ENCODE assay signal across 36 cellular contexts in genomic region chr21:27023186-27023585, GRCh38. TPM values are rescaled to one million over a fixed set of nuclear protein-coding genes. Genes with fewer than 3 reads are reported as not detected.
"Had no signal": no experiment of that assay in that cellular context is flagged by ENCODE, and none has a peak within 500 bp of the region (broad histone marks: within the 10 kb centered on the region; RNA-seq: fewer than 3 reads in every experiment).

No MANE protein-coding gene starts in this region.

- H3K27me3 ChIP-seq: breast epithelium, colonic mucosa, esophagus squamous epithelium, right atrium auricular region, tibial artery had no signal

- H3K4me3 ChIP-seq: breast epithelium, colonic mucosa, esophagus squamous epithelium, right atrium auricular region, skin epidermis, tibial artery had no signal

- DNase-seq: activated CD4-positive, alpha-beta memory T cell treated with anti-CD3 and anti-CD28 coated beads for 36 hours; activated CD4-positive, alpha-beta T cell treated with anti-CD3 and anti-CD28 coated beads for 4 hours; activated CD8-positive, alpha-beta memory T cell treated with anti-CD3 and anti-CD28 coated beads, Interleukin-2, amount 50 U/mL, for 4 hours; activated gamma-delta T cell; activated naive CD4-positive, alpha-beta T cell treated with anti-CD3 and anti-CD28 coated beads, Interleukin-2, amount 10 ng/mL, durations not matched to agents 7 days and 5 days; activated naive CD8-positive, alpha-beta T cell treated with anti-CD3 and anti-CD28 coated beads, Interleukin-2, amount 10 ng/mL, durations not matched to agents 7 days and 5 days; activated T-cell treated with anti-CD3 and anti-CD28 coated beads, Interleukin-2, amount 50 U/mL, for 1 hour; amygdala; colonic mucosa; effector CD8-positive, alpha-beta T cell; esophagus squamous epithelium; foreskin fibroblast; head of caudate nucleus; hippocampal formation; left colon; mammary epithelial cell; midbrain; naive thymus-derived CD8-positive, alpha-beta T cell; nucleus accumbens; stimulated activated CD4-positive, alpha-beta T cell treated with anti-CD3 and anti-CD28 coated beads, Interleukin-12 subunit alpha, Interleukin-12 subunit beta, amount 100 ng/mL, for 4 hours; stimulated activated CD4-positive, alpha-beta T cell treated with anti-CD3 and anti-CD28 coated beads, Interleukin-4, amount 100 ng/mL, for 4 hours; stimulated activated CD8-positive, alpha-beta memory T cell treated with anti-CD3 and anti-CD28 coated beads, Interleukin-4, amount 100 ng/mL, for 48 hours; stimulated activated naive CD8-positive, alpha-beta T cell treated with anti-CD3 and anti-CD28 coated beads, Interleukin-15, amount 100 ng/mL, for 72 hours; T-helper 1 cell; tibial artery had no signal

- H3K36me3 Mint-ChIP-seq: activated CD4-positive, alpha-beta memory T cell treated with anti-CD3 and anti-CD28 coated beads for 36 hours; activated naive CD4-positive, alpha-beta T cell treated with anti-CD3 and anti-CD28 coated beads, Interleukin-2, amount 10 ng/mL, durations not matched to agents 7 days and 5 days; activated naive CD8-positive, alpha-beta T cell treated with anti-CD3 and anti-CD28 coated beads, Interleukin-2, amount 10 ng/mL, durations not matched to agents 7 days and 5 days; naive thymus-derived CD8-positive, alpha-beta T cell; stimulated activated memory B cell treated with anti-CD40 and anti-IgM and Interleukin-4, amounts not matched to agents 10 μg/mL and 1 μg/mL and 100 μg/mL, for 72 hours had no signal

- H3K27ac ChIP-seq: colonic mucosa, epithelial cell of prostate, esophagus squamous epithelium, parathyroid adenoma, right atrium auricular region, skin epidermis, tibial artery, VCaP had no signal

- H3K9me3 Mint-ChIP-seq: activated naive CD8-positive, alpha-beta T cell treated with anti-CD3 and anti-CD28 coated beads, Interleukin-2, amount 10 ng/mL, durations not matched to agents 7 days and 5 days had no signal

- H2AFZ ChIP-seq: parathyroid adenoma had no signal

- H3K27ac Mint-ChIP-seq: activated CD4-positive, alpha-beta memory T cell treated with anti-CD3 and anti-CD28 coated beads for 36 hours; activated naive CD4-positive, alpha-beta T cell treated with anti-CD3 and anti-CD28 coated beads, Interleukin-2, amount 10 ng/mL, durations not matched to agents 7 days and 5 days; activated naive CD8-positive, alpha-beta T cell treated with anti-CD3 and anti-CD28 coated beads, Interleukin-2, amount 10 ng/mL, durations not matched to agents 7 days and 5 days; naive thymus-derived CD8-positive, alpha-beta T cell; stimulated activated memory B cell treated with anti-CD40 and anti-IgM and Interleukin-4, amounts not matched to agents 10 μg/mL and 1 μg/mL and 100 μg/mL, for 72 hours; stimulated activated naive CD8-positive, alpha-beta T cell treated with anti-CD3 and anti-CD28 coated beads, Interleukin-15, amount 100 ng/mL, for 72 hours had no signal

- H3K27me3 Mint-ChIP-seq: activated CD4-positive, alpha-beta memory T cell treated with anti-CD3 and anti-CD28 coated beads for 36 hours; activated naive CD4-positive, alpha-beta T cell treated with anti-CD3 and anti-CD28 coated beads, Interleukin-2, amount 10 ng/mL, durations not matched to agents 7 days and 5 days; central memory CD8-positive, alpha-beta T cell; stimulated activated memory B cell treated with anti-CD40 and anti-IgM and Interleukin-4, amounts not matched to agents 10 μg/mL and 1 μg/mL and 100 μg/mL, for 72 hours; stimulated activated naive CD8-positive, alpha-beta T cell treated with anti-CD3 and anti-CD28 coated beads, Interleukin-15, amount 100 ng/mL, for 72 hours had no signal

- H3K4me1 Mint-ChIP-seq: activated naive CD4-positive, alpha-beta T cell treated with anti-CD3 and anti-CD28 coated beads, Interleukin-2, amount 10 ng/mL, durations not matched to agents 7 days and 5 days; activated naive CD8-positive, alpha-beta T cell treated with anti-CD3 and anti-CD28 coated beads, Interleukin-2, amount 10 ng/mL, durations not matched to agents 7 days and 5 days; central memory CD8-positive, alpha-beta T cell; naive thymus-derived CD8-positive, alpha-beta T cell; neural crest cell; stimulated activated memory B cell treated with anti-CD40 and anti-IgM and Interleukin-4, amounts not matched to agents 10 μg/mL and 1 μg/mL and 100 μg/mL, for 72 hours; stimulated activated naive CD8-positive, alpha-beta T cell treated with anti-CD3 and anti-CD28 coated beads, Interleukin-15, amount 100 ng/mL, for 72 hours had no signal

- H3K9ac ChIP-seq: parathyroid adenoma had no signal

- H3K9me3 ChIP-seq: breast epithelium, colonic mucosa, esophagus squamous epithelium, right atrium auricular region, tibial artery had no signal

- H3K4me1 ChIP-seq: breast epithelium, colonic mucosa, esophagus squamous epithelium, parathyroid adenoma, right atrium auricular region had no signal

- H3K4me3 Mint-ChIP-seq: activated CD4-positive, alpha-beta memory T cell treated with anti-CD3 and anti-CD28 coated beads for 36 hours; activated naive CD4-positive, alpha-beta T cell treated with anti-CD3 and anti-CD28 coated beads, Interleukin-2, amount 10 ng/mL, durations not matched to agents 7 days and 5 days; activated naive CD8-positive, alpha-beta T cell treated with anti-CD3 and anti-CD28 coated beads, Interleukin-2, amount 10 ng/mL, durations not matched to agents 7 days and 5 days; central memory CD8-positive, alpha-beta T cell; naive thymus-derived CD8-positive, alpha-beta T cell; neural crest cell; stimulated activated memory B cell treated with anti-CD40 and anti-IgM and Interleukin-4, amounts not matched to agents 10 μg/mL and 1 μg/mL and 100 μg/mL, for 72 hours; stimulated activated naive CD8-positive, alpha-beta T cell treated with anti-CD3 and anti-CD28 coated beads, Interleukin-15, amount 100 ng/mL, for 72 hours had no signal

- H3K36me3 ChIP-seq: breast epithelium, colonic mucosa, esophagus squamous epithelium, right atrium auricular region, tibial artery had no signal

- H3K79me2 ChIP-seq: parathyroid adenoma had no signal

RNA-seq across cellular contexts. Expression of gene ADAMTS5, which starts 56.3 kb away (rescaled TPM):
- total RNA-seq: activated CD4-positive, alpha-beta memory T cell treated with anti-CD3 and anti-CD28 coated beads for 36 hours; activated CD8-positive, alpha-beta memory T cell treated with anti-CD3 and anti-CD28 coated beads for 36 hours; activated naive CD8-positive, alpha-beta T cell treated with anti-CD3 and anti-CD28 coated beads, Interleukin-2, amount 10 ng/mL, durations not matched to agents 7 days and 5 days; naive thymus-derived CD8-positive, alpha-beta T cell; pulmonary artery endothelial cell had no signal
- polyA plus RNA-seq: naive thymus-derived CD8-positive, alpha-beta T cell had no signal
